Comparison of ENCODE assay signal across 8 cellular contexts in the genomic region with DNA sequence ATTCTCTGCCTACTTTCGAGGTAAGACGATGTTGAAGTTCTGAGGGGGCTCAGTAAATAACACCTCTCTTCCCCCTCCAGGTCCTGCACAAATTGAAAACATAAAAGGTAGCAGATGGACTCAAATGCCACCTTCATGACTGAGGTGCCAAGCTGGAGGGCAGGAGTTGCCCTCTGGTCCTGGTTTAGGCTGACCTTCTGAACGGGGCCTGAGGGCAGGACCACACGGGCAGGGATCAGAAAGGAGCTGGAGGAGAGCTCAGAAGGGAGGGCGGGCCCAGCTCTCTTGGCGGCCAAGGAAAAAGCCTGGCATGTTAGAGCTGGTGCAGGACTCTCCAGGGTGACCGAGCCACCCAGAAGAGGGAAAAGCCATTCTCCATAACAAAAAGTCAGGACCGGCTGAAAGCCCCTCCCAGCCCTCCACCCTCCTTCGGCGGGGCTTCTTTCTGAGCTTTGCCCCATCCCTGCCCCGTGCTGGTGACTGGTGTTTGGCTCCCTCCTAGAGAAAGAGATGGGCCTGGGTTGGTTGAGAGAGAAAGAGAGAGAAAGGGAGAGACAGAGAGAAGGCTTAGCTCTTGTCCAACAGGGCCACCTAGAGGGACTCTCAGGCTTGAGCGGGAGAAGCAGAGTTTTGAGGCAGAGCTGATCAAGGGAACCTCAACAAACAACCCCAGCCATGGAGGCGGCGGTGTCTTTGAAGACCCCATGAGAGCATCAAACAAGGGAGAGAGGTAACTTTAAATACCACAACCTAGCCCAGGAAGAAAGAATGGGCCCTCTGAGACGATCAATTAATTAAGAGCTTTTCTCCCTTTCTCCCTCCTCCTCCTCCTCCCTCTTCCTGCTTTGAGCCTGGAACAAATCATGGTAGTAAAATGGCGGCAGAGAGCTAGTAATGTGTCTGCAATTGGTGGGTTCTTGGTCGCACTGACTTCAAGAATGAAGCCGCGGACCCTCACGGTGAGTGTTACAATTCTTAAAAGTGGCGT. TPM values are rescaled to one million over a fixed set of nuclear protein-coding genes. Genes with fewer than 3 reads are reported as not detected.
DNase-seq lines count a peak whose midpoint lies in the region; ATAC-seq and TF ChIP-seq lines count a peak whose summit lies in the region.

No MANE protein-coding gene starts in this region.

- no peak overlapping the region for H3K4me3 ChIP-seq in Jurkat, Clone E6-1 (ENCODE audit: low read length)
- H3K4me3 ChIP-seq in fibroblast of villous mesenchyme (ENCODE audit: low read depth, low read length) = peak overlapping the region; percentile 54
- no peak overlapping the region for H3K4me3 ChIP-seq in psoas muscle

- H3K4me3 Mint-ChIP-seq in progenitor cell of endocrine pancreas (ENCODE audit: low read depth) = no peak overlapping the region

- H3K4me1 Mint-ChIP-seq in progenitor cell of endocrine pancreas (ENCODE audit: low read depth) = peaks cover 4% of the 10 kb centered on the region

- DNase-seq in Right ventricle myocardium inferior (ENCODE audit: missing footprints) (no peak), cardiac septum (ENCODE audit: low spot score) (no peak), fibroblast of villous mesenchyme (ENCODE audit: low read depth) (peak; percentile 57), progenitor cell of endocrine pancreas (ENCODE audit: low spot score, unreplicated experiment) (no peak), psoas muscle (no peak)
- DNase-seq in Jurkat, Clone E6-1 (ENCODE audit: low read depth, low spot score) = peak; percentile 46

- H3K4me1 ChIP-seq in psoas muscle = no peaks in the 10 kb centered on the region

- H3K36me3 ChIP-seq in psoas muscle (ENCODE audit: insufficient read depth in 1 of 2, low read depth in 1 of 2) = no peaks in the 10 kb centered on the region

- H3K27ac ChIP-seq in VCaP (no peak overlapping the region), psoas muscle (no peak overlapping the region)

- peaks cover 3% of the 10 kb centered on the region for H3K27me3 Mint-ChIP-seq in progenitor cell of endocrine pancreas

- no peaks in the 10 kb centered on the region for H3K9me3 Mint-ChIP-seq in progenitor cell of endocrine pancreas (ENCODE audit: low read depth)

- H3K27me3 ChIP-seq in psoas muscle (ENCODE audit: insufficient read depth in 3 of 3, low read length in 2 of 3) = no peaks in the 10 kb centered on the region

- no peaks in the 10 kb centered on the region for H3K9me3 ChIP-seq in psoas muscle

- TF ChIP-seq CTCF in VCaP (conservative IDR thresholded peaks at IDR 0.05) (peak; percentile 30; the same call in 1 of the 2 replicates), fibroblast of villous mesenchyme (IDR thresholded peaks at IDR 0.05; ENCODE audit: insufficient read depth, low read depth, low read length) (peak; percentile 76), progenitor cell of endocrine pancreas (IDR thresholded peaks at IDR 0.05; ENCODE audit: unreplicated experiment) (peak; percentile 11), psoas muscle (IDR thresholded peaks at IDR 0.05) (no peak)

- no peak overlapping the region for H3K27ac Mint-ChIP-seq in progenitor cell of endocrine pancreas

- WGBS in psoas muscle, 3 donors = 82 to 87% (median 85%) methylated on average over 21 of the region's 21 CpGs

- ATAC-seq in Right ventricle myocardium inferior (peak; percentile 42), HG03378 (IDR thresholded peaks at IDR 0.05; ENCODE audit: unreplicated experiment) (no peak), psoas muscle (no peak)

- no peaks in the 10 kb centered on the region for H3K36me3 Mint-ChIP-seq in progenitor cell of endocrine pancreas (ENCODE audit: insufficient read depth)

- intact Hi-C loops in Right ventricle myocardium inferior (cut with DNase I) (no loop called here), cardiac septum (cut with DNase I) (loop anchor here (5.0 kb wide), 1 partner anchor 85 kb away; no protein-coding TSS in a partner anchor), psoas muscle (cut with DNase I) (no loop called here)

RNA-seq across cellular contexts. Expression of gene WIPF1, which starts 50.8 kb away (rescaled TPM):
- total RNA-seq in Right ventricle myocardium inferior (19.4 TPM), cardiac septum (20.9 TPM), fibroblast of villous mesenchyme (13.0 and 15.1 TPM in 2 replicates), progenitor cell of endocrine pancreas (12.9 and 17.3 TPM in 2 replicates), psoas muscle (10 to 100 TPM in 1 of 4 donors, 1 to 10 TPM in 3; 6.2 to 10.0 (median 8.0) TPM)
- polyA plus RNA-seq in Jurkat, Clone E6-1 (2012; ENCODE audit: insufficient read depth, insufficient read length) = 32.1 TPM
- 1 to 10 TPM; 3.4 to 3.9 (median 3.4) TPM for polyA plus RNA-seq in psoas muscle

RNA-seq across cellular contexts. Expression of gene GPR155, which starts 60.0 kb away (rescaled TPM):
- total RNA-seq in Right ventricle myocardium inferior (14.0 TPM), cardiac septum (10.9 TPM), fibroblast of villous mesenchyme (2.3 and 3.9 TPM in 2 replicates), progenitor cell of endocrine pancreas (0.74 and 1.4 TPM in 2 replicates), psoas muscle (1 to 10 TPM; 5.1 to 9.7 (median 6.5) TPM)
- polyA plus RNA-seq in Jurkat, Clone E6-1 (2012; ENCODE audit: insufficient read depth, insufficient read length) = 3.9 TPM
- polyA plus RNA-seq in psoas muscle = 1 to 10 TPM; 1.0 to 4.9 (median 1.7) TPM

Comparison
In these comparisons a context has a peak if more than half of its experiments do, and no peak if none do; other contexts are left out.
1. DNase-seq: peak in Jurkat, Clone E6-1 (single experiment) and fibroblast of villous mesenchyme (single experiment); none in Right ventricle myocardium inferior (single experiment), cardiac septum (single experiment), progenitor cell of endocrine pancreas (single experiment) and psoas muscle (0 of 2).